ENCODE assay signal across 8 cellular contexts in genomic region chr6:30678964-30679726, GRCh38. TPM values are rescaled to one million over a fixed set of nuclear protein-coding genes. Genes with fewer than 3 reads are reported as not detected.
DNase-seq lines count a peak whose midpoint lies in the region; ATAC-seq and TF ChIP-seq lines count a peak whose summit lies in the region.

No MANE protein-coding gene starts in this region.

- DNase-seq in GM23338 (ENCODE audit: low spot score) (peak; percentile 88), NCI-H2081 treated with DMSO at 0.1 percent for 48 hours (lab: John Stamatoyannopoulos, UW) (peak; percentile 1), cardiac fibroblast (ENCODE audit: low read depth in 2 of 2) (peak; percentile 84 to 86), islet precursor cell (peak; percentile 94)
- peak; percentile 86 to 93 (median 90) for DNase-seq in activated CD4-positive, CD25-positive, alpha-beta regulatory T cell (lab: John Stamatoyannopoulos, UW)
- peak; percentile 86 to 92 (median 87) for DNase-seq in stimulated activated CD4-positive, alpha-beta T cell treated with anti-CD3 and anti-CD28 coated beads, Interleukin-12 subunit alpha, Interleukin-12 subunit beta, amount 100 ng/mL, for 48 hours (ENCODE audit: low read depth in 2 of 3, low spot score in 1 of 3)

- no peaks in the 10 kb centered on the region for H3K9me3 Mint-ChIP-seq in GM23338

- no peaks in the 10 kb centered on the region; the same call in 1 of the 2 replicates for H4K20me1 ChIP-seq in GM23338 (replicated peaks; ENCODE audit: insufficient read depth)

- peaks cover 5% of the 10 kb centered on the region; the same call in 1 of the 2 replicates for H3K36me3 ChIP-seq in GM23338 (ENCODE audit: insufficient read depth)

- H3K27me3 Mint-ChIP-seq in GM23338 (ENCODE audit: insufficient read depth, low read depth, poor library complexity) = peaks cover 7% of the 10 kb centered on the region

- ATAC-seq in GM23338 = peak; percentile 87
- ATAC-seq in GM21786 (IDR thresholded peaks at IDR 0.05; ENCODE audit: unreplicated experiment) = no peak

- peaks cover 22% of the 10 kb centered on the region for H3K36me3 Mint-ChIP-seq in GM23338 (ENCODE audit: low read depth)

- peak overlapping the region; percentile 55 for H3K4me3 ChIP-seq in GM23338
- H3K4me3 ChIP-seq in cardiac fibroblast (replicated peaks in 1 of 2; ENCODE audit: low read depth in 2 of 2, low read length in 2 of 2) = peak overlapping the region in 1 of 2 donors; percentile 39

- H2AFZ ChIP-seq in GM23338 = no peak overlapping the region

- peak; percentile 98 for TF ChIP-seq CTCF in C4-2B (conservative IDR thresholded peaks at IDR 0.05)
- peak; percentile 97 to 98 for TF ChIP-seq CTCF in GM23338 (conservative IDR thresholded peaks at IDR 0.05; ENCODE audit: low read depth in 2 of 2)
- TF ChIP-seq CTCF in cardiac fibroblast (IDR thresholded peaks at IDR 0.05; ENCODE audit: low read depth, low read length) = peak; percentile 95

- no peaks in the 10 kb centered on the region for H3K27me3 ChIP-seq in GM23338 (ENCODE audit: insufficient read depth)

- H3F3A ChIP-seq in GM23338 (replicated peaks; ENCODE audit: low read depth) = 0 out of 2 replicates have a peak, but pooled peaks cover 5% of the 10 kb centered on the region

- H3K4me1 Mint-ChIP-seq in GM23338 = peaks cover 38% of the 10 kb centered on the region

- peak overlapping the region; percentile 86 for H3K4me2 ChIP-seq in GM23338

- H3K9me2 ChIP-seq in GM23338 (ENCODE audit: insufficient read depth) = no peaks in the 10 kb centered on the region

- peaks cover 31% of the 10 kb centered on the region for H3K4me1 ChIP-seq in GM23338 (ENCODE audit: insufficient read depth)

- H3K4me3 Mint-ChIP-seq in GM23338 = peak overlapping the region; percentile 70

- H3K27ac ChIP-seq in C4-2B = no peak overlapping the region
- H3K27ac ChIP-seq in GM23338 (ENCODE audit: low read depth) = no peak overlapping the region

- H3K79me2 ChIP-seq in GM23338 (replicated peaks; ENCODE audit: insufficient read depth) = peaks cover 14% of the 10 kb centered on the region

- no peak overlapping the region; the same call in 1 of the 2 replicates for H3K27ac Mint-ChIP-seq in GM23338

TF ChIP-seq in GM23338, 12 proteins besides CTCF, POLR2A, EP300 and RAD21 (continues in another document):
- no peak for TF ChIP-seq CREB1 (CRISPR knock-in tag; IDR thresholded peaks at IDR 0.05; ENCODE audit: low read depth)
- TF ChIP-seq EZH2phosphoT487 (IDR thresholded peaks at IDR 0.05; ENCODE audit: unreplicated experiment) = no peak
- TF ChIP-seq STAT1 (IDR thresholded peaks at IDR 0.05; ENCODE audit: unreplicated experiment) = no peak
- no peak for TF ChIP-seq ZNF114 (CRISPR knock-in tag; IDR thresholded peaks at IDR 0.05)
- TF ChIP-seq POLR2AphosphoS5 (IDR thresholded peaks at IDR 0.05; ENCODE audit: low read depth) = no peak
- TF ChIP-seq, protein P1, sequence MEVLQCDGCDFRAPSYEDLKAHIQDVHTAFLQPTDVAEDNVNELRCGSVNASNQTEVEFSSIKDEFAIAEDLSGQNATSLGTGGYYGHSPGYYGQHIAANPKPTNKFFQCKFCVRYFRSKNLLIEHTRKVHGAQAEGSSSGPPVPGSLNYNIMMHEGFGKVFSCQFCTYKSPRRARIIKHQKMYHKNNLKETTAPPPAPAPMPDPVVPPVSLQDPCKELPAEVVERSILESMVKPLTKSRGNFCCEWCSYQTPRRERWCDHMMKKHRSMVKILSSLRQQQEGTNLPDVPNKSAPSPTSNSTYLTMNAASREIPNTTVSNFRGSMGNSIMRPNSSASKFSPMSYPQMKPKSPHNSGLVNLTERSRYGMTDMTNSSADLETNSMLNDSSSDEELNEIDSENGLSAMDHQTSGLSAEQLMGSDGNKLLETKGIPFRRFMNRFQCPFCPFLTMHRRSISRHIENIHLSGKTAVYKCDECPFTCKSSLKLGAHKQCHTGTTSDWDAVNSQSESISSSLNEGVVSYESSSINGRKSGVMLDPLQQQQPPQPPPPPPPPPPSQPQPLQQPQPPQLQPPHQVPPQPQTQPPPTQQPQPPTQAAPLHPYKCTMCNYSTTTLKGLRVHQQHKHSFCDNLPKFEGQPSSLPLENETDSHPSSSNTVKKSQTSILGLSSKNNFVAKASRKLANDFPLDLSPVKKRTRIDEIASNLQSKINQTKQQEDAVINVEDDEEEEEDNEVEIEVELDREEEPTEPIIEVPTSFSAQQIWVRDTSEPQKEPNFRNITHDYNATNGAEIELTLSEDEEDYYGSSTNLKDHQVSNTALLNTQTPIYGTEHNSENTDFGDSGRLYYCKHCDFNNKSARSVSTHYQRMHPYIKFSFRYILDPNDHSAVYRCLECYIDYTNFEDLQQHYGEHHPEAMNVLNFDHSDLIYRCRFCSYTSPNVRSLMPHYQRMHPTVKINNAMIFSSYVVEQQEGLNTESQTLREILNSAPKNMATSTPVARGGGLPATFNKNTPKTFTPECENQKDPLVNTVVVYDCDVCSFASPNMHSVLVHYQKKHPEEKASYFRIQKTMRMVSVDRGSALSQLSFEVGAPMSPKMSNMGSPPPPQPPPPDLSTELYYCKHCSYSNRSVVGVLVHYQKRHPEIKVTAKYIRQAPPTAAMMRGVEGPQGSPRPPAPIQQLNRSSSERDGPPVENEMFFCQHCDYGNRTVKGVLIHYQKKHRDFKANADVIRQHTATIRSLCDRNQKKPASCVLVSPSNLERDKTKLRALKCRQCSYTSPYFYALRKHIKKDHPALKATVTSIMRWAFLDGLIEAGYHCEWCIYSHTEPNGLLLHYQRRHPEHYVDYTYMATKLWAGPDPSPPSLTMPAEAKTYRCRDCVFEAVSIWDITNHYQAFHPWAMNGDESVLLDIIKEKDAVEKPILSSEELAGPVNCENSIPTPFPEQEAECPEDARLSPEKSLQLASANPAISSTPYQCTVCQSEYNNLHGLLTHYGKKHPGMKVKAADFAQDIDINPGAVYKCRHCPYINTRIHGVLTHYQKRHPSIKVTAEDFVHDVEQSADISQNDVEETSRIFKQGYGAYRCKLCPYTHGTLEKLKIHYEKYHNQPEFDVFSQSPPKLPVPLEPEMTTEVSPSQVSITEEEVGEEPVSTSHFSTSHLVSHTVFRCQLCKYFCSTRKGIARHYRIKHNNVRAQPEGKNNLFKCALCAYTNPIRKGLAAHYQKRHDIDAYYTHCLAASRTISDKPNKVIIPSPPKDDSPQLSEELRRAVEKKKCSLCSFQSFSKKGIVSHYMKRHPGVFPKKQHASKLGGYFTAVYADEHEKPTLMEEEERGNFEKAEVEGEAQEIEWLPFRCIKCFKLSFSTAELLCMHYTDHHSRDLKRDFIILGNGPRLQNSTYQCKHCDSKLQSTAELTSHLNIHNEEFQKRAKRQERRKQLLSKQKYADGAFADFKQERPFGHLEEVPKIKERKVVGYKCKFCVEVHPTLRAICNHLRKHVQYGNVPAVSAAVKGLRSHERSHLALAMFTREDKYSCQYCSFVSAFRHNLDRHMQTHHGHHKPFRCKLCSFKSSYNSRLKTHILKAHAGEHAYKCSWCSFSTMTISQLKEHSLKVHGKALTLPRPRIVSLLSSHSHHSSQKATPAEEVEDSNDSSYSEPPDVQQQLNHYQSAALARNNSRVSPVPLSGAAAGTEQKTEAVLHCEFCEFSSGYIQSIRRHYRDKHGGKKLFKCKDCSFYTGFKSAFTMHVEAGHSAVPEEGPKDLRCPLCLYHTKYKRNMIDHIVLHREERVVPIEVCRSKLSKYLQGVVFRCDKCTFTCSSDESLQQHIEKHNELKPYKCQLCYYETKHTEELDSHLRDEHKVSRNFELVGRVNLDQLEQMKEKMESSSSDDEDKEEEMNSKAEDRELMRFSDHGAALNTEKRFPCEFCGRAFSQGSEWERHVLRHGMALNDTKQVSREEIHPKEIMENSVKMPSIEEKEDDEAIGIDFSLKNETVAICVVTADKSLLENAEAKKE (CRISPR knock-in tag; IDR thresholded peaks at IDR 0.05) = no peak
- TF ChIP-seq NANOG (IDR thresholded peaks at IDR 0.05; ENCODE audit: borderline replicate concordance) = no peak
- no peak for TF ChIP-seq ZNF331 (CRISPR knock-in tag; IDR thresholded peaks at IDR 0.05; ENCODE audit: low read depth)
- TF ChIP-seq, protein P2, sequence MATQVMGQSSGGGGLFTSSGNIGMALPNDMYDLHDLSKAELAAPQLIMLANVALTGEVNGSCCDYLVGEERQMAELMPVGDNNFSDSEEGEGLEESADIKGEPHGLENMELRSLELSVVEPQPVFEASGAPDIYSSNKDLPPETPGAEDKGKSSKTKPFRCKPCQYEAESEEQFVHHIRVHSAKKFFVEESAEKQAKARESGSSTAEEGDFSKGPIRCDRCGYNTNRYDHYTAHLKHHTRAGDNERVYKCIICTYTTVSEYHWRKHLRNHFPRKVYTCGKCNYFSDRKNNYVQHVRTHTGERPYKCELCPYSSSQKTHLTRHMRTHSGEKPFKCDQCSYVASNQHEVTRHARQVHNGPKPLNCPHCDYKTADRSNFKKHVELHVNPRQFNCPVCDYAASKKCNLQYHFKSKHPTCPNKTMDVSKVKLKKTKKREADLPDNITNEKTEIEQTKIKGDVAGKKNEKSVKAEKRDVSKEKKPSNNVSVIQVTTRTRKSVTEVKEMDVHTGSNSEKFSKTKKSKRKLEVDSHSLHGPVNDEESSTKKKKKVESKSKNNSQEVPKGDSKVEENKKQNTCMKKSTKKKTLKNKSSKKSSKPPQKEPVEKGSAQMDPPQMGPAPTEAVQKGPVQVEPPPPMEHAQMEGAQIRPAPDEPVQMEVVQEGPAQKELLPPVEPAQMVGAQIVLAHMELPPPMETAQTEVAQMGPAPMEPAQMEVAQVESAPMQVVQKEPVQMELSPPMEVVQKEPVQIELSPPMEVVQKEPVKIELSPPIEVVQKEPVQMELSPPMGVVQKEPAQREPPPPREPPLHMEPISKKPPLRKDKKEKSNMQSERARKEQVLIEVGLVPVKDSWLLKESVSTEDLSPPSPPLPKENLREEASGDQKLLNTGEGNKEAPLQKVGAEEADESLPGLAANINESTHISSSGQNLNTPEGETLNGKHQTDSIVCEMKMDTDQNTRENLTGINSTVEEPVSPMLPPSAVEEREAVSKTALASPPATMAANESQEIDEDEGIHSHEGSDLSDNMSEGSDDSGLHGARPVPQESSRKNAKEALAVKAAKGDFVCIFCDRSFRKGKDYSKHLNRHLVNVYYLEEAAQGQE (IDR thresholded peaks at IDR 0.05; ENCODE audit: unreplicated experiment) = no peak
- TF ChIP-seq EZH2 (IDR thresholded peaks at IDR 0.05; ENCODE audit: low read depth, unreplicated experiment) = no peak

RNA-seq across cellular contexts. Expression of gene DHX16, which starts 6.3 kb away (rescaled TPM):
- total RNA-seq in GM23338 (2014; rRNA removed; shearing (Covaris generic)) = 30.8 and 31.3 TPM in 2 replicates
- 16.0 and 16.2 TPM in 2 replicates for polyA plus RNA-seq in GM23338 (2016; fragmentation: Nextera tagmentation; extraction: Ambion mirVana)

RNA-seq across cellular contexts. Expression of gene PPP1R18, which starts 7.3 kb away (rescaled TPM):
- total RNA-seq in GM23338 (2014; rRNA removed; shearing (Covaris generic)) = 18.2 and 19.2 TPM in 2 replicates
- polyA plus RNA-seq in GM23338 (2016; fragmentation: Nextera tagmentation; extraction: Ambion mirVana) = 17.1 and 21.2 TPM in 2 replicates

RNA-seq across cellular contexts. Expression of gene NRM, which starts 11.6 kb away (rescaled TPM):
- 11.3 and 13.8 TPM in 2 replicates for total RNA-seq in GM23338 (2014; rRNA removed; shearing (Covaris generic))
- polyA plus RNA-seq in GM23338 (2016; fragmentation: Nextera tagmentation; extraction: Ambion mirVana) = 29.7 and 33.8 TPM in 2 replicates

RNA-seq across cellular contexts. Expression of gene C6orf136, which starts 32.2 kb away (rescaled TPM):
- 4.7 and 12.5 TPM in 2 replicates for total RNA-seq in GM23338 (2014; rRNA removed; shearing (Covaris generic))
- polyA plus RNA-seq in GM23338 (2016; fragmentation: Nextera tagmentation; extraction: Ambion mirVana) = 24.5 and 27.5 TPM in 2 replicates

RNA-seq across cellular contexts. Expression of gene MDC1, which starts 37.9 kb away (rescaled TPM):
- total RNA-seq in GM23338 (2014; rRNA removed; shearing (Covaris generic)) = 28.9 and 32.7 TPM in 2 replicates
- polyA plus RNA-seq in GM23338 (2016; fragmentation: Nextera tagmentation; extraction: Ambion mirVana) = 17.2 and 19.7 TPM in 2 replicates

Comparison
In these comparisons a context has a peak if more than half of its experiments do, and no peak if none do; other contexts are left out.
1. DNase-seq: peak in every context shown above with its lines; median percentile 94 in islet precursor cell; 90 in activated CD4-positive, CD25-positive, alpha-beta regulatory T cell; 88 in GM23338; 87 in stimulated activated CD4-positive, alpha-beta T cell treated with anti-CD3 and anti-CD28 coated beads, Interleukin-12 subunit alpha, Interleukin-12 subunit beta, amount 100 ng/mL, for 48 hours; 85 in cardiac fibroblast; 1 in NCI-H2081 treated with DMSO at 0.1 percent for 48 hours.